In the genomic region with DNA sequence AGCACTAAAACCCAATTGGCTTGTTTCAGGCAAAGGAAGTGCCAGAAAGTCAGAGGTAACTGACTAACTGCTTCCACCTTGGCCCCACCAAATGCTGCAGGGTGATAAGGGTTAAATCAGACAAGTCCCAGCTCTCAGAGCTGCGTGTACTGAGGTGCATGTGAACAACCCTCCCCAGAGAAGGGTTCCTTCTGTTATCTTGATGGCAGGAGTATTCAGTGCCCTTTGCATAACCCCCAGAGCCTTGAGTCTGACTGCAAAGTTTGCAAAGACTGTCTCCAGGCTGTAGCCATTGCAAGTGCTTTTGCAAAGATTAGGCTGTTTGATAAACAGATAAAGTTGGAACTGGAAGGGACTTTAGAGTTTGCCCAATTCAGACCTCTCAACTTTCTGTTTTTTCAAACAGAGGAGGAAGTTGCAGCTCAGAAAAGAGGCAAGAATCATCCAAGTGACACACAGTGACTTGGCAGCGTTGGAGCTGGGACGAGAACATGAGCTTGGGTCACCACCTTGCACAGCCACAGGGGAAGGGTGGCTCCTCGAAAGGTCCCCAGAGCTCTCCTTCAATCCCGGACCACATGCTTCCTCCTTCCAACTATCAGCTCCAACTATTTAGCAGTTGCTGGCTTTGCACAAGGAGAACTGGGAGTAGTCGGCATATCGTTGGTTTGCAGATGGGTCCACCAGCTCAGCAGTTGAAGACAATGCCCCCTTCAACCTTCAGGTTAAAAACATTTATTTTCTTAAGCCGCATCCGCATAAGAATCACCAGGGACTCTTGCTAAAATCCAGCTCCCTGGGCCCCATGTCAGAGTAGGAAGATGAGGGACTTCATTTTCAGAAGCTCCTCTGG, we compare ENCODE assay signal across 1 cellular context.
TF ChIP-seq lines count a peak whose summit lies in the region.

No MANE protein-coding gene starts in this region.

TF ChIP-seq in endothelial cell of umbilical vein, 7 proteins besides CTCF, POLR2A, EP300 and RAD21:
- TF ChIP-seq EZH2 (IDR thresholded peaks at IDR 0.05; ENCODE audit: borderline replicate concordance, low read depth, low read length, severe bottlenecking) (no peak), GATA2 (IDR thresholded peaks at IDR 0.05; ENCODE audit: insufficient read depth, insufficient read length, low read depth, low read length) (no peak), POLR2AphosphoS5 (IDR thresholded peaks at IDR 0.05; ENCODE audit: insufficient read depth, low read depth, low read length) (no peak), JUN (IDR thresholded peaks at IDR 0.05; ENCODE audit: borderline replicate concordance, insufficient read depth, insufficient read length, low read depth) (no peak), MYC (IDR thresholded peaks at IDR 0.05; ENCODE audit: low read depth, low read length) (no peak), FOS (IDR thresholded peaks at IDR 0.05; ENCODE audit: borderline replicate concordance, insufficient read depth, low read length) (no peak)
- TF ChIP-seq, protein P1, sequence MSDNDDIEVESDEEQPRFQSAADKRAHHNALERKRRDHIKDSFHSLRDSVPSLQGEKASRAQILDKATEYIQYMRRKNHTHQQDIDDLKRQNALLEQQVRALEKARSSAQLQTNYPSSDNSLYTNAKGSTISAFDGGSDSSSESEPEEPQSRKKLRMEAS (IDR thresholded peaks at IDR 0.05; ENCODE audit: insufficient read depth, insufficient read length): no peak
